9 cellular contexts compared by ENCODE assay signal in genomic region chr2:132161161-132162124, GRCh38. TPM values are rescaled to one million over a fixed set of nuclear protein-coding genes. Genes with fewer than 3 reads are reported as not detected.
DNase-seq lines count a peak whose midpoint lies in the region; ATAC-seq, FAIRE-seq and TF ChIP-seq lines count a peak whose summit lies in the region.
"Not testable (repeated sequence)": the region's sequence is repeated elsewhere in the genome, so short reads cannot be mapped to it uniquely, and the experiment has no call there.
"Had no signal": no experiment of that assay in that cellular context is flagged by ENCODE, and none has a peak within 500 bp of the region (broad histone marks: within the 10 kb centered on the region; RNA-seq: fewer than 3 reads in every experiment).

TSS of gene ANKRD30BL (minus strand) at chr2:132161952. CDS start at chr2:132161705, 247 bp downstream.

- POLR2A ChIA-PET in activated CD8-positive, alpha-beta T cell treated with anti-CD3 and anti-CD28 coated beads for 36 hours (lab: Charles Lee); K562 (lab: Yijun Ruan, JAX): not testable (repeated sequence)

- H3K9ac ChIP-seq in K562 (ENCODE audit: insufficient read depth in 1 of 2, low read depth in 2 of 2, low read length in 2 of 2): not testable (repeated sequence)

- not testable (repeated sequence) for FAIRE-seq in K562 (lab: Jason Lieb, UNC); frontal cortex (lab: Jason Lieb, UNC)

- H3K27me3 ChIP-seq in K562 (ENCODE audit: control insufficient read depth in 2 of 2, insufficient read depth in 2 of 2, low read length in 2 of 2): not testable (repeated sequence)

- TF ChIP-seq EP300 in K562 (IDR thresholded peaks at IDR 0.05; ENCODE audit: low read length): not testable (repeated sequence)

- not testable (repeated sequence) for H3K27ac Mint-ChIP-seq in activated CD8-positive, alpha-beta T cell treated with anti-CD3 and anti-CD28 coated beads for 36 hours

- intact Hi-C loops in activated CD8-positive, alpha-beta T cell treated with anti-CD3 and anti-CD28 coated beads for 36 hours (cut with micrococcal nuclease); K562 (cut with micrococcal nuclease): not testable (repeated sequence)

- not testable (repeated sequence) for H3K4me1 Mint-ChIP-seq in activated CD8-positive, alpha-beta T cell treated with anti-CD3 and anti-CD28 coated beads for 36 hours (ENCODE audit: low read depth)

- TF ChIP-seq CTCF in activated CD8-positive, alpha-beta T cell treated with anti-CD3 and anti-CD28 coated beads for 36 hours (IDR thresholded peaks at IDR 0.05); K562 (IDR thresholded peaks at IDR 0.05 in 2 of 3, conservative IDR thresholded peaks at IDR 0.05 in 1 of 3; ENCODE audit: insufficient read depth in 2 of 3, low read depth in 1 of 3, low read length in 3 of 3): not testable (repeated sequence)

- H3K36me3 Mint-ChIP-seq in activated CD8-positive, alpha-beta T cell treated with anti-CD3 and anti-CD28 coated beads for 36 hours (ENCODE audit: low read depth): not testable (repeated sequence)

- not testable (repeated sequence) for H2AFZ ChIP-seq in K562 (ENCODE audit: low read depth, low read length)

- not testable (repeated sequence) for DNase-seq in activated CD8-positive, alpha-beta T cell treated with anti-CD3 and anti-CD28 coated beads for 36 hours; K562 (ENCODE audit: extremely low read depth in 1 of 4, low spot score in 3 of 4); frontal cortex (ENCODE audit: low spot score in 2 of 2); occipital lobe (lab: John Stamatoyannopoulos, UW)

- H3K9me3 ChIP-seq in K562 (replicated peaks; ENCODE audit: control insufficient read depth, insufficient read depth, low read depth, low read length): not testable (repeated sequence)

- TF ChIP-seq POLR2A in K562 (conservative IDR thresholded peaks at IDR 0.05): not testable (repeated sequence)

- peak within 1 kb of the TSS; percentile 47; the same call in 1 of the 2 replicates for H3K4me3 ChIP-seq in GM08714 (ENCODE audit: low read length)
- H3K4me3 ChIP-seq in K562: not testable (repeated sequence)

- not testable (repeated sequence) for BruUV-seq in K562 (replicated peaks; lab: Mats Ljungman, UMichigan)

- not testable (repeated sequence) for H3K9me1 ChIP-seq in K562 (ENCODE audit: control insufficient read depth, insufficient read depth, low read length)

- in situ Hi-C loops in K562 (cut with MboI): not testable (repeated sequence)

- H3K9me3 Mint-ChIP-seq in activated CD8-positive, alpha-beta T cell treated with anti-CD3 and anti-CD28 coated beads for 36 hours: not testable (repeated sequence)

- H4K20me1 ChIP-seq in K562 (replicated peaks; ENCODE audit: control insufficient read depth, insufficient read depth, low read length): not testable (repeated sequence)

- not testable (repeated sequence) for TF ChIP-seq RAD21 in K562 (CRISPR knock-in tag; conservative IDR thresholded peaks at IDR 0.05 in 1 of 2, IDR thresholded peaks at IDR 0.05 in 1 of 2)

- H3K79me2 ChIP-seq in K562 (ENCODE audit: control insufficient read depth, insufficient read depth, low read length): not testable (repeated sequence)

- H3K36me3 ChIP-seq in K562 (ENCODE audit: control insufficient read depth, insufficient read depth, low read length): not testable (repeated sequence)

- H3K4me2 ChIP-seq in K562 (ENCODE audit: insufficient read depth, low read length): not testable (repeated sequence)

- not testable (repeated sequence) for H3K27me3 Mint-ChIP-seq in activated CD8-positive, alpha-beta T cell treated with anti-CD3 and anti-CD28 coated beads for 36 hours

- 1% methylated on average over 25 of the region's 48 CpGs for WGBS in K562 (ENCODE audit: insufficient coverage, low coverage, missing lambda C conversion rate)

- not testable (repeated sequence) for ATAC-seq in activated CD8-positive, alpha-beta T cell treated with anti-CD3 and anti-CD28 coated beads for 36 hours; K562

- not testable (repeated sequence) for H3K27ac ChIP-seq in K562 (ENCODE audit: extremely low read depth, low read depth, low read length)

- H3K4me3 Mint-ChIP-seq in activated CD8-positive, alpha-beta T cell treated with anti-CD3 and anti-CD28 coated beads for 36 hours: peak within 1 kb of the TSS; percentile 22

- not testable (repeated sequence) for H3K4me1 ChIP-seq in K562 (replicated peaks in 1 of 2; ENCODE audit: control insufficient read depth in 2 of 2, insufficient read depth in 2 of 2, low read length in 2 of 2)

- CTCF ChIA-PET in activated CD8-positive, alpha-beta T cell treated with anti-CD3 and anti-CD28 coated beads for 36 hours (lab: Charles Lee); K562 (lab: Yijun Ruan, JAX; ENCODE audit: low intra/inter-chr PET ratio): not testable (repeated sequence)

TF ChIP-seq in K562, 482 proteins besides CTCF, POLR2A, EP300 and RAD21:
- peak; percentile 70 to 75 for TF ChIP-seq NRF1 (conservative IDR thresholded peaks at IDR 0.05 in 1 of 2, IDR thresholded peaks at IDR 0.05 in 1 of 2)

RNA-seq across cellular contexts. Expression of gene ANKRD30BL, which starts in this region (rescaled TPM):
- not detected for total RNA-seq in activated CD8-positive, alpha-beta T cell treated with anti-CD3 and anti-CD28 coated beads for 36 hours
- not detected in 2 replicates for total RNA-seq in K562 (2011; cell fraction: chromatin; rRNA removed; ENCODE audit: low replicate concordance)
- total RNA-seq in K562 (2011; cell fraction: nucleolus; rRNA removed): not detected in 2 replicates
- not detected in 2 replicates for total RNA-seq in K562 (2011; cell fraction: nucleoplasm; rRNA removed)
- total RNA-seq in K562 (2014; rRNA removed) (not detected in 2 replicates), K562 (2014; rRNA removed; fragmentation: Illumina TruSeq; extraction: Trizol) (not detected in 2 replicates), K562 (2015; rRNA removed; fragmentation: Illumina TruSeq; extraction: Trizol) (not detected in 2 replicates), K562 (2021) (not detected in 2 replicates), frontal cortex (12.6 TPM), occipital lobe (27.9 TPM)
- polyA plus RNA-seq in K562 (2011; rRNA removed) (not detected in 2 replicates), K562 (2014; fragmentation: Illumina TruSeq; extraction: Trizol) (not detected in 2 replicates), K562 (2014; fragmentation: Nextera tagmentation; extraction: Ambion mirVana) (not detected), K562 (2014; rRNA removed) (not detected in 2 replicates)
- not detected in 2 replicates for polyA plus RNA-seq in K562 (2011; cell fraction: cytosol; rRNA removed)
- not detected in 2 replicates for polyA plus RNA-seq in K562 (2011; cell fraction: nucleus; rRNA removed)
- polyA plus RNA-seq in K562 (2012): not detected in 2 replicates
- not detected in 2 replicates for polyA minus RNA-seq in K562 (2011; rRNA and poly(A)+ RNA removed)
- polyA minus RNA-seq in K562 (2011; cell fraction: cytosol; rRNA and poly(A)+ RNA removed): not detected in 2 replicates
- polyA minus RNA-seq in K562 (2011; cell fraction: nucleus; rRNA and poly(A)+ RNA removed): not detected in 2 replicates
- total RNA-seq: A172; Calu3; CD4-positive, alpha-beta memory T cell had no signal
- polyA plus RNA-seq: BJ; CD4-positive, alpha-beta memory T cell had no signal

Comparison
In these comparisons a context has a peak if more than half of its experiments do, and no peak if none do; other contexts are left out.
1. RNA of gene ANKRD30BL (total RNA-seq): 27.9 TPM in occipital lobe (single experiment) and 12.6 TPM in frontal cortex (single experiment); not detected in activated CD8-positive, alpha-beta T cell treated with anti-CD3 and anti-CD28 coated beads for 36 hours and not detected in K562; every median in the first group is over 10 times any median in the second.